17 cellular contexts compared by ENCODE assay signal in genomic region chr7:28474267-28474618, GRCh38.
DNase-seq lines count a peak whose midpoint lies in the region; TF ChIP-seq lines count a peak whose summit lies in the region.
"Had no signal": no experiment of that assay in that cellular context is flagged by ENCODE, and none has a peak within 500 bp of the region (broad histone marks: within the 10 kb centered on the region; RNA-seq: fewer than 3 reads in every experiment).

No MANE protein-coding gene starts in this region.

- intact Hi-C loops in esophagus muscularis mucosa (cut with DNase I): no loop called here

- no peak overlapping the region for H3K27ac ChIP-seq in GM23248
- H3K27ac ChIP-seq in esophagus muscularis mucosa (replicated peaks in 1 of 4): peak overlapping the region; percentile 37 to 70 (median 56)
- peak overlapping the region; percentile 68 for H3K27ac ChIP-seq in skeletal muscle tissue (ENCODE audit: low read depth, low read length)
- H3K27ac ChIP-seq: PC-9, SJCRH30, spleen had no signal

- TF ChIP-seq CTCF in esophagus muscularis mucosa (IDR thresholded peaks at IDR 0.05): no peak

- H2AFZ ChIP-seq in GM23248: peak overlapping the region; percentile 16; the same call in 1 of the 2 replicates
- H2AFZ ChIP-seq: PC-9 had no signal

- no peaks in the 10 kb centered on the region for H3K9me2 ChIP-seq in GM23248 (ENCODE audit: insufficient read depth)

- H3K9me3 ChIP-seq in GM23248 (ENCODE audit: low read depth) (no peaks in the 10 kb centered on the region), esophagus muscularis mucosa (no peaks in the 10 kb centered on the region), skeletal muscle tissue (ENCODE audit: control insufficient read depth in 3 of 3, low read length in 3 of 3) (no peaks in the 10 kb centered on the region)
- H3K9me3 ChIP-seq: MG63, SJCRH30, spleen had no signal

- WGBS in GM23248 (ENCODE audit: low coverage in 1 of 2, low lambda C conversion rate in 2 of 2, missing lambda C conversion rate in 2 of 2), 2 experiments: 59 to 67% methylated on average over 8 of the region's 8 CpGs
- WGBS in esophagus muscularis mucosa: 68% methylated on average over 8 of the region's 8 CpGs

- no peak for TF ChIP-seq EP300 in esophagus muscularis mucosa (IDR thresholded peaks at IDR 0.05)

- H3K4me3 ChIP-seq in GM23248: no peak overlapping the region
- H3K4me3 ChIP-seq in esophagus muscularis mucosa: peak overlapping the region in 2 of 4 donors; percentile 5 to 12
- H3K4me3 ChIP-seq in skeletal muscle tissue (ENCODE audit: low read length in 3 of 3): no peak overlapping the region
- H3K4me3 ChIP-seq: MG63, PC-9, SJCRH30, spleen had no signal

- no peaks in the 10 kb centered on the region for H4K20me1 ChIP-seq in GM23248 (ENCODE audit: insufficient read depth)

- H3K27me3 ChIP-seq in GM23248 (replicated peaks; ENCODE audit: insufficient read depth): no peaks in the 10 kb centered on the region
- H3K27me3 ChIP-seq in esophagus muscularis mucosa: no peaks in the 10 kb centered on the region
- no peaks in the 10 kb centered on the region for H3K27me3 ChIP-seq in skeletal muscle tissue (ENCODE audit: control insufficient read depth in 3 of 3, insufficient read depth in 3 of 3, low read length in 3 of 3)
- H3K27me3 ChIP-seq: MG63, SJCRH30 had no signal

- H3K9ac ChIP-seq in GM23248 (no peak overlapping the region), skeletal muscle tissue (ENCODE audit: low read depth in 1 of 3, low read length in 3 of 3) (peak overlapping the region in 1 of 3 donors; percentile 47)

- H3F3A ChIP-seq in GM23248 (ENCODE audit: insufficient read depth): no peaks in the 10 kb centered on the region

- DNase-seq in GM23248: peak; percentile 15
- DNase-seq in esophagus muscularis mucosa (ENCODE audit: extremely low spot score): no peak
- DNase-seq in left kidney (ENCODE audit: low read depth, low spot score): peak; percentile 53
- DNase-seq in epidermal melanocyte (ENCODE audit: insufficient read length, low spot score): no peak
- DNase-seq in foreskin melanocyte: no peak
- DNase-seq in DMS79 treated with DMSO at 0.1 percent for 48 hours (lab: John Stamatoyannopoulos, UW): no peak
- no peak for DNase-seq in NOMO-1 (lab: John Stamatoyannopoulos, UW; ENCODE audit: unreplicated experiment in 2 of 2)
- DNase-seq: activated CD4-positive, alpha-beta T cell treated with anti-CD3 and anti-CD28 coated beads, Interleukin-2, amount 10 ng/mL, durations not matched to agents 24 days and 14 days; cortex of kidney; MG63; NCI-H1436 treated with DMSO at 0.1 percent for 48 hours; NCI-H2171 treated with DMSO at 0.1 percent for 48 hours; PC-9; SJCRH30; spleen; T-helper 1 cell had no signal

- peak overlapping the region; percentile 17 for H3K4me2 ChIP-seq in GM23248 (ENCODE audit: unreplicated experiment)
- H3K4me2 ChIP-seq: PC-9 had no signal

- in situ Hi-C loops in GM23248 (cut with MboI): no loop called here

- no peak for TF ChIP-seq POLR2A in esophagus muscularis mucosa (IDR thresholded peaks at IDR 0.05; ENCODE audit: low read depth)

- H3K4me1 ChIP-seq in GM23248 (ENCODE audit: insufficient read depth): peaks cover 16% of the 10 kb centered on the region; the same call in 1 of the 2 replicates
- H3K4me1 ChIP-seq in esophagus muscularis mucosa: peaks cover 0 to 24% (median 15%) of the 10 kb centered on the region in 4 donors
- peaks cover 4 to 8% (median 4%) of the 10 kb centered on the region in 3 donors for H3K4me1 ChIP-seq in skeletal muscle tissue (ENCODE audit: control insufficient read depth in 3 of 3, insufficient read depth in 3 of 3, low read length in 3 of 3)
- H3K4me1 ChIP-seq: SJCRH30, spleen had no signal

- H3K79me2 ChIP-seq in GM23248 (ENCODE audit: insufficient read depth): no peaks in the 10 kb centered on the region

- H3K36me3 ChIP-seq in GM23248 (ENCODE audit: low read depth) (no peaks in the 10 kb centered on the region), esophagus muscularis mucosa (no peaks in the 10 kb centered on the region), skeletal muscle tissue (ENCODE audit: control insufficient read depth in 3 of 3, insufficient read depth in 3 of 3, low read length in 3 of 3) (no peaks in the 10 kb centered on the region)
- H3K36me3 ChIP-seq: MG63, SJCRH30, spleen had no signal

Comparison
In these comparisons a context has a peak if more than half of its experiments do, and no peak if none do; other contexts are left out.
1. DNase-seq: peak in GM23248 (single experiment) and left kidney (single experiment); none in esophagus muscularis mucosa (single experiment), epidermal melanocyte (single experiment), foreskin melanocyte (single experiment), DMS79 treated with DMSO at 0.1 percent for 48 hours (single experiment) and NOMO-1 (0 of 2).